ENCODE assay signal across 26 cellular contexts in the genomic region with DNA sequence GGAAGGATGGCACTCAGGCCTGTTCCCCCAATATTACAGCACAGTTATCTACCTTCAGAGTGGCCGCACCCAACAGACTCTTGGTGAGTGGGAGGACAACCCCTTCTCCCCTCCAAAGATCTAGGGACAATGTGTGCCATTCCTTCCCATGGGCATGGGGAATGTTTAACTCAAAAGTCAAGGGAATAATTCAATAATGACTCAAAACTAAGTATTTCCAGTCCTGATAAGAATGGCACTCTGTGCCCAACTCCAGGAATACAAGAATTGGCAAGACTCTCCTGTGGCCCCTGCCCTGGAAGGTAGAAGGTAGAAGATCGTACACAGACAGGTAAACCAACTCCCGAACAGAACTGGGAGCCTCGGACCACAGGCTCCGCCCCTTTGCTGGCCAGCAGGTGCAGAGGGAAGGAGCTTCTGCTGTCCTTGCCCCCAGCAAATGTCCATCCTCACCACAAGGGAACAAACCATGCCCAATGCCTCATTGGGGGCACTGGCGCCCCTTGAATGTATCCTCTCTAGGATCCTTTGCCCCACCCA.
"Had no signal": no experiment of that assay in that cellular context is flagged by ENCODE, and none has a peak within 500 bp of the region (broad histone marks: within the 10 kb centered on the region; RNA-seq: fewer than 3 reads in every experiment).

No MANE protein-coding gene starts in this region.

- H3K4me3 ChIP-seq: psoas muscle, right lobe of liver, sigmoid colon, stomach, thoracic aorta, thyroid gland, tibial nerve, upper lobe of left lung, vagina had no signal

- H3K4me3 Mint-ChIP-seq: naive thymus-derived CD4-positive, alpha-beta T cell; natural killer cell; nephron; stimulated activated effector memory CD8-positive, alpha-beta T cell treated with anti-CD3 and anti-CD28 coated beads, Interleukin-12 subunit alpha, Interleukin-12 subunit beta, amount 100 ng/mL, for 72 hours; stimulated activated naive B cell treated with anti-CD40 and anti-IgM and Interleukin-4, amounts not matched to agents 10 μg/mL and 1 μg/mL and 100 μg/mL, for 72 hours; stimulated activated naive CD8-positive, alpha-beta T cell treated with anti-CD3 and anti-CD28 coated beads, Interleukin-15, Interleukin-2, amounts not matched to agents 100 ng/mL and 50 ng/mL, for 24 hours had no signal

- H3K79me2 ChIP-seq: parathyroid adenoma had no signal

- H3K27ac ChIP-seq: neutrophil, parathyroid adenoma, psoas muscle, right lobe of liver, sigmoid colon, stomach, thoracic aorta, thyroid gland, tibial nerve, upper lobe of left lung, vagina had no signal

- H3K9me3 Mint-ChIP-seq: naive thymus-derived CD4-positive, alpha-beta T cell; natural killer cell; nephron; stimulated activated effector memory CD8-positive, alpha-beta T cell treated with anti-CD3 and anti-CD28 coated beads, Interleukin-12 subunit alpha, Interleukin-12 subunit beta, amount 100 ng/mL, for 72 hours; stimulated activated naive CD8-positive, alpha-beta T cell treated with anti-CD3 and anti-CD28 coated beads, Interleukin-15, Interleukin-2, amounts not matched to agents 100 ng/mL and 50 ng/mL, for 24 hours had no signal

- H3K36me3 ChIP-seq: neutrophil, right lobe of liver, sigmoid colon, stomach, thoracic aorta, thyroid gland, tibial nerve, upper lobe of left lung, vagina had no signal

- H3K4me1 ChIP-seq: parathyroid adenoma, psoas muscle, right lobe of liver, sigmoid colon, thyroid gland, upper lobe of left lung, vagina had no signal

- H3K27me3 Mint-ChIP-seq: stimulated activated naive CD8-positive, alpha-beta T cell treated with anti-CD3 and anti-CD28 coated beads, Interleukin-15, Interleukin-2, amounts not matched to agents 100 ng/mL and 50 ng/mL, for 24 hours had no signal

- H3K9me3 ChIP-seq: neutrophil, psoas muscle, right lobe of liver, sigmoid colon, stomach, thoracic aorta, thyroid gland, tibial nerve, upper lobe of left lung, vagina had no signal

- H3K27ac Mint-ChIP-seq: naive thymus-derived CD4-positive, alpha-beta T cell; natural killer cell; nephron; progenitor cell of endocrine pancreas; stimulated activated effector memory CD8-positive, alpha-beta T cell treated with anti-CD3 and anti-CD28 coated beads, Interleukin-12 subunit alpha, Interleukin-12 subunit beta, amount 100 ng/mL, for 72 hours; stimulated activated naive B cell treated with anti-CD40 and anti-IgM and Interleukin-4, amounts not matched to agents 10 μg/mL and 1 μg/mL and 100 μg/mL, for 72 hours; stimulated activated naive CD8-positive, alpha-beta T cell treated with anti-CD3 and anti-CD28 coated beads, Interleukin-15, Interleukin-2, amounts not matched to agents 100 ng/mL and 50 ng/mL, for 24 hours had no signal

- ATAC-seq: naive thymus-derived CD4-positive, alpha-beta T cell; natural killer cell; psoas muscle; right cardiac atrium; right lobe of liver; stimulated activated effector memory CD8-positive, alpha-beta T cell treated with anti-CD3 and anti-CD28 coated beads, Interleukin-12 subunit alpha, Interleukin-12 subunit beta, amount 100 ng/mL, for 72 hours; stimulated activated naive B cell treated with anti-CD40 and anti-IgM and Interleukin-4, amounts not matched to agents 10 μg/mL and 1 μg/mL and 100 μg/mL, for 72 hours had no signal

- H3K27me3 ChIP-seq: right lobe of liver, thyroid gland, tibial nerve, upper lobe of left lung, vagina had no signal

- H3K36me3 Mint-ChIP-seq: naive thymus-derived CD4-positive, alpha-beta T cell; natural killer cell; stimulated activated effector memory CD8-positive, alpha-beta T cell treated with anti-CD3 and anti-CD28 coated beads, Interleukin-12 subunit alpha, Interleukin-12 subunit beta, amount 100 ng/mL, for 72 hours; stimulated activated naive B cell treated with anti-CD40 and anti-IgM and Interleukin-4, amounts not matched to agents 10 μg/mL and 1 μg/mL and 100 μg/mL, for 72 hours had no signal

- DNase-seq: naive thymus-derived CD4-positive, alpha-beta T cell; natural killer cell; psoas muscle; right cardiac atrium; right lobe of liver; sigmoid colon; small intestine; stimulated activated CD4-positive, alpha-beta T cell treated with anti-CD3 and anti-CD28 coated beads, Interleukin-15, amount 100 ng/mL, for 24 hours; stimulated activated CD4-positive, alpha-beta T cell treated with anti-CD3 and anti-CD28 coated beads, Interleukin-2, amount 100 ng/mL, for 24 hours; stimulated activated CD4-positive, alpha-beta T cell treated with anti-CD3 and anti-CD28 coated beads, Interleukin-2, amount 100 ng/mL, for 48 hours; stimulated activated CD4-positive, alpha-beta T cell treated with anti-CD3 and anti-CD28 coated beads, Interleukin-4, amount 100 ng/mL, for 24 hours; stimulated activated naive B cell treated with anti-CD40 and anti-IgM and Interleukin-4, amounts not matched to agents 10 μg/mL and 1 μg/mL and 100 μg/mL, for 72 hours; stimulated activated naive CD4-positive, alpha-beta T cell treated with Interleukin-2 at 50 U/mL for 16 hours; stomach; thyroid gland; trophoblast cell; upper lobe of left lung had no signal

- H2AFZ ChIP-seq: parathyroid adenoma had no signal
